Comparison of ENCODE assay signal across 23 cellular contexts in the genomic region with DNA sequence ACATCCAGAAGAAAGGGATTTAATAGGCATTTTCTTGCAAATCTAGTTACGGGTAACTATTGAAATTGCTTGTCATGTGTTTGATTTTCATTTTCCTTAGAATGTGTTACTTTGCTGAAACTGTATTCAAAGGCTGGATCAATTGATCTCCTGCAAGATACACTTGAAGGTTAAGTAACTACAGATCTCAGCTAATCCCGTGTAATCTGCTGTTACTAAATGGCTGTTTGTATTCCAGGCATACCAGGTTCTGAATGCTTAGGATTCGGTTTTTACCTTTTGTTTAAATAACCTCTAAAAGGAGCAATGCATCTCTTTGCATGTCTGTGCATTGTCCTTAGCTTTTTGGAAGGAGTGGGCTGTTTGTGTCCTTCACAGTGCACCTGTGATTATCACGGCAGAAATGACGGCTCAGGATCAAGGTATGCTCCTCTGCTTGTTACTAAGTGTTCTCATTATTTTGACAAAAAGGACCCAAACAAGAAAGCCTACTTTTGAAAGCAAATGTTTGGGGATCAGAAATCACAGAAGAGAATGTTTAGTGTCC. TPM values are rescaled to one million over a fixed set of nuclear protein-coding genes. Genes with fewer than 3 reads are reported as not detected.
"Had no signal": no experiment of that assay in that cellular context is flagged by ENCODE, and none has a peak within 500 bp of the region (broad histone marks: within the 10 kb centered on the region; RNA-seq: fewer than 3 reads in every experiment).

A gene with protein sequence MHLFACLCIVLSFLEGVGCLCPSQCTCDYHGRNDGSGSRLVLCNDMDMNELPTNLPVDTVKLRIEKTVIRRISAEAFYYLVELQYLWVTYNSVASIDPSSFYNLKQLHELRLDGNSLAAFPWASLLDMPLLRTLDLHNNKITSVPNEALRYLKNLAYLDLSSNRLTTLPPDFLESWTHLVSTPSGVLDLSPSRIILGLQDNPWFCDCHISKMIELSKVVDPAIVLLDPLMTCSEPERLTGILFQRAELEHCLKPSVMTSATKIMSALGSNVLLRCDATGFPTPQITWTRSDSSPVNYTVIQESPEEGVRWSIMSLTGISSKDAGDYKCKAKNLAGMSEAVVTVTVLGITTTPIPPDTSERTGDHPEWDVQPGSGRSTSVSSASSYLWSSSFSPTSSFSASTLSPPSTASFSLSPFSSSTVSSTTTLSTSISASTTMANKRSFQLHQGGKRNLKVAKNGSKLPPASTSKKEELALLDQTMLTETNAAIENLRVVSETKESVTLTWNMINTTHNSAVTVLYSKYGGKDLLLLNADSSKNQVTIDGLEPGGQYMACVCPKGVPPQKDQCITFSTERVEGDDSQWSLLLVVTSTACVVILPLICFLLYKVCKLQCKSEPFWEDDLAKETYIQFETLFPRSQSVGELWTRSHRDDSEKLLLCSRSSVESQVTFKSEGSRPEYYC (plus strand): TSS at position 212 of the 547 bp plus-strand sequence. CDS start 95 bp downstream, at position 307.

- H3K27me3 ChIP-seq: right lobe of liver, spleen, tibial artery, upper lobe of left lung, uterus had no signal

- H3K79me2 ChIP-seq: parathyroid adenoma had no signal

- FAIRE-seq: endothelial cell of umbilical vein, kidney had no signal

- H3K4me3 ChIP-seq: left ventricle myocardium inferior, lung, prostate gland, right lobe of liver, spleen, tibial artery, upper lobe of left lung, uterus had no signal

- H3K9me3 ChIP-seq: left ventricle myocardium inferior, prostate gland, right lobe of liver, spleen, tibial artery, upper lobe of left lung, uterus had no signal

- ATAC-seq: effector memory CD8-positive, alpha-beta T cell; foreskin keratinocyte; left cardiac atrium; naive thymus-derived CD8-positive, alpha-beta T cell; stimulated activated memory B cell treated with anti-CD40 and anti-IgM and Interleukin-4, amounts not matched to agents 10 μg/mL and 1 μg/mL and 100 μg/mL, for 72 hours had no signal

- H3K4me3 Mint-ChIP-seq: effector memory CD8-positive, alpha-beta T cell; naive thymus-derived CD8-positive, alpha-beta T cell; stimulated activated memory B cell treated with anti-CD40 and anti-IgM and Interleukin-4, amounts not matched to agents 10 μg/mL and 1 μg/mL and 100 μg/mL, for 72 hours; stimulated activated naive CD8-positive, alpha-beta T cell treated with anti-CD3 and anti-CD28 coated beads, Interleukin-15, Interleukin-2, amounts not matched to agents 100 ng/mL and 50 ng/mL, for 24 hours had no signal

- H3K4me1 Mint-ChIP-seq: stimulated activated memory B cell treated with anti-CD40 and anti-IgM and Interleukin-4, amounts not matched to agents 10 μg/mL and 1 μg/mL and 100 μg/mL, for 72 hours had no signal

- H3K36me3 ChIP-seq: left ventricle myocardium inferior, prostate gland, right lobe of liver, spleen, upper lobe of left lung, uterus had no signal

- DNase-seq: effector memory CD8-positive, alpha-beta T cell; erythroblast; foreskin keratinocyte; kidney; left cardiac atrium; left ventricle myocardium inferior; mesenchymal stem cell; naive thymus-derived CD8-positive, alpha-beta T cell; nucleus accumbens; right lobe of liver; spleen; stimulated activated CD4-positive, alpha-beta T cell treated with anti-CD3 and anti-CD28 coated beads, Interleukin-15, amount 100 ng/mL, for 24 hours; stimulated activated CD4-positive, alpha-beta T cell treated with anti-CD3 and anti-CD28 coated beads, Interleukin-1b, Interleukin-23, amount 100 ng/mL, for 48 hours; stimulated activated CD4-positive, alpha-beta T cell treated with anti-CD3 and anti-CD28 coated beads, Interleukin-4, amount 100 ng/mL, for 24 hours; tibial artery; upper lobe of left lung; uterus had no signal

- H3K4me1 ChIP-seq: foreskin keratinocyte, left ventricle myocardium inferior, parathyroid adenoma, prostate gland, spleen, tibial artery, upper lobe of left lung, uterus had no signal

- H3K27me3 Mint-ChIP-seq: effector memory CD8-positive, alpha-beta T cell; naive thymus-derived CD8-positive, alpha-beta T cell; stimulated activated memory B cell treated with anti-CD40 and anti-IgM and Interleukin-4, amounts not matched to agents 10 μg/mL and 1 μg/mL and 100 μg/mL, for 72 hours; stimulated activated naive CD8-positive, alpha-beta T cell treated with anti-CD3 and anti-CD28 coated beads, Interleukin-15, Interleukin-2, amounts not matched to agents 100 ng/mL and 50 ng/mL, for 24 hours had no signal

- H3K27ac Mint-ChIP-seq: effector memory CD8-positive, alpha-beta T cell; naive thymus-derived CD8-positive, alpha-beta T cell; stimulated activated memory B cell treated with anti-CD40 and anti-IgM and Interleukin-4, amounts not matched to agents 10 μg/mL and 1 μg/mL and 100 μg/mL, for 72 hours; stimulated activated naive CD8-positive, alpha-beta T cell treated with anti-CD3 and anti-CD28 coated beads, Interleukin-15, Interleukin-2, amounts not matched to agents 100 ng/mL and 50 ng/mL, for 24 hours had no signal

- H3K9me3 Mint-ChIP-seq: effector memory CD8-positive, alpha-beta T cell; naive thymus-derived CD8-positive, alpha-beta T cell; stimulated activated naive CD8-positive, alpha-beta T cell treated with anti-CD3 and anti-CD28 coated beads, Interleukin-15, Interleukin-2, amounts not matched to agents 100 ng/mL and 50 ng/mL, for 24 hours had no signal

- H3K27ac ChIP-seq: foreskin keratinocyte, left ventricle myocardium inferior, parathyroid adenoma, prostate gland, right lobe of liver, spleen, tibial artery, upper lobe of left lung, uterus had no signal

- H2AFZ ChIP-seq: parathyroid adenoma had no signal

- H3K9ac ChIP-seq: parathyroid adenoma had no signal

RNA-seq across cellular contexts. Expression of the gene that starts here (rescaled TPM):
- total RNA-seq: left cardiac atrium, left ventricle myocardium inferior had no signal
- polyA plus RNA-seq: naive thymus-derived CD8-positive, alpha-beta T cell had no signal
